In genomic region chr7:116145245-116145852, GRCh38 we compare ENCODE assay signal across 11 cellular contexts.
DNase-seq lines count a peak whose midpoint lies in the region; ATAC-seq lines count a peak whose summit lies in the region.
"Had no signal": no experiment of that assay in that cellular context is flagged by ENCODE, and none has a peak within 500 bp of the region (broad histone marks: within the 10 kb centered on the region; RNA-seq: fewer than 3 reads in every experiment).

No MANE protein-coding gene starts in this region.

- no peaks in the 10 kb centered on the region for H3K9me3 ChIP-seq in neuronal stem cell (replicated peaks in 1 of 2; ENCODE audit: control insufficient read depth in 2 of 2, insufficient read depth in 1 of 2, low read depth in 1 of 2, low read length in 2 of 2)
- H3K9me3 ChIP-seq: SJSA1 had no signal

- no peak overlapping the region for H3K27ac ChIP-seq in neuronal stem cell (replicated peaks; ENCODE audit: low read length)
- H3K27ac ChIP-seq: SJSA1 had no signal

- no peak overlapping the region for H3K14ac ChIP-seq in neuronal stem cell (ENCODE audit: low read length)

- ATAC-seq in HG02610 (IDR thresholded peaks at IDR 0.05; ENCODE audit: unreplicated experiment) (peak; percentile 83), HG03521 (IDR thresholded peaks at IDR 0.05; ENCODE audit: unreplicated experiment) (peak; percentile 80), GM21367 (IDR thresholded peaks at IDR 0.05; ENCODE audit: unreplicated experiment) (no peak)

- peaks cover 18% of the 10 kb centered on the region for H3K9me3 Mint-ChIP-seq in activated CD4-positive, alpha-beta T cell treated with anti-CD3 and anti-CD28 coated beads, Interleukin-2, amount 10 ng/mL, durations not matched to agents 24 days and 14 days

- peaks cover 0 to 6% of the 10 kb centered on the region in 2 donors for H3K4me1 ChIP-seq in neuronal stem cell (ENCODE audit: control insufficient read depth in 2 of 2, insufficient read depth in 1 of 2, low read depth in 1 of 2, low read length in 2 of 2)
- H3K4me1 ChIP-seq: SJSA1 had no signal

- H3K4me1 Mint-ChIP-seq in activated CD4-positive, alpha-beta T cell treated with anti-CD3 and anti-CD28 coated beads, Interleukin-2, amount 10 ng/mL, durations not matched to agents 24 days and 14 days: peaks cover 44% of the 10 kb centered on the region

- peaks cover 3% of the 10 kb centered on the region for H3K36me3 Mint-ChIP-seq in activated CD4-positive, alpha-beta T cell treated with anti-CD3 and anti-CD28 coated beads, Interleukin-2, amount 10 ng/mL, durations not matched to agents 24 days and 14 days (ENCODE audit: low read depth)

- H2BK12ac ChIP-seq in neuronal stem cell (ENCODE audit: low read length): no peak overlapping the region

- intact Hi-C loops in activated CD4-positive, alpha-beta T cell treated with anti-CD3 and anti-CD28 coated beads, Interleukin-2, amount 10 ng/mL, durations not matched to agents 24 days and 14 days (cut with micrococcal nuclease): loop anchor here (2.0 to 5.0 kb wide), 2 partner anchors 65 to 442 kb away; partner anchors contain the start of gene TES

- peak; percentile 76 for DNase-seq in activated CD4-positive, alpha-beta T cell treated with anti-CD3 and anti-CD28 coated beads, Interleukin-2, amount 10 ng/mL, durations not matched to agents 24 days and 14 days
- DNase-seq in activated CD4-positive, alpha-beta T cell treated with anti-CD3 and anti-CD28 coated beads for 1 hour: no peak
- no peak for DNase-seq in neuronal stem cell (ENCODE audit: low spot score)
- no peak for DNase-seq in NAMALWA (ENCODE audit: low spot score)
- DNase-seq in NCI-H226: no peak
- DNase-seq: erythroblast, retina had no signal

- no peak overlapping the region for H2BK15ac ChIP-seq in neuronal stem cell (ENCODE audit: low read length)

- no peak overlapping the region for H3K18ac ChIP-seq in neuronal stem cell (ENCODE audit: low read length)

- no peak overlapping the region for H3K4me2 ChIP-seq in neuronal stem cell (ENCODE audit: insufficient read depth, low read length, poor library complexity, severe bottlenecking)

- no peak overlapping the region for H3K23ac ChIP-seq in neuronal stem cell (ENCODE audit: low read depth, low read length, poor library complexity)

- peak overlapping the region; percentile 45 for H2AFZ ChIP-seq in neuronal stem cell (ENCODE audit: low read length)

- no peak overlapping the region for H4K8ac ChIP-seq in neuronal stem cell (ENCODE audit: low read depth, low read length)

- no peak overlapping the region for H4K91ac ChIP-seq in neuronal stem cell (ENCODE audit: low read depth, low read length, poor library complexity)

- no peak overlapping the region for H2BK5ac ChIP-seq in neuronal stem cell (ENCODE audit: low read length)

- H3K27me3 ChIP-seq in neuronal stem cell (ENCODE audit: control insufficient read depth in 3 of 3, insufficient read depth in 3 of 3, low read depth in 1 of 3, low read length in 3 of 3): no peaks in the 10 kb centered on the region
- H3K27me3 ChIP-seq: SJSA1 had no signal

- H3K9ac ChIP-seq in neuronal stem cell (ENCODE audit: low read depth, low read length, poor library complexity): no peak overlapping the region

- peaks cover 7% of the 10 kb centered on the region for H3K27me3 Mint-ChIP-seq in activated CD4-positive, alpha-beta T cell treated with anti-CD3 and anti-CD28 coated beads, Interleukin-2, amount 10 ng/mL, durations not matched to agents 24 days and 14 days

- H2BK120ac ChIP-seq in neuronal stem cell (ENCODE audit: low read depth, low read length): no peak overlapping the region

- peak overlapping the region; percentile 44 for H3K4me3 Mint-ChIP-seq in activated CD4-positive, alpha-beta T cell treated with anti-CD3 and anti-CD28 coated beads, Interleukin-2, amount 10 ng/mL, durations not matched to agents 24 days and 14 days

- H3K4ac ChIP-seq in neuronal stem cell (ENCODE audit: low read length): no peak overlapping the region

- H3K4me3 ChIP-seq in neuronal stem cell (ENCODE audit: low read length in 2 of 2): no peak overlapping the region
- H3K4me3 ChIP-seq: SJSA1 had no signal

- H3K36me3 ChIP-seq in neuronal stem cell (replicated peaks in 1 of 2; ENCODE audit: control insufficient read depth in 2 of 2, insufficient read depth in 2 of 2, low read length in 2 of 2): no peaks in the 10 kb centered on the region
- H3K36me3 ChIP-seq: SJSA1 had no signal

- no peak overlapping the region for H2AK5ac ChIP-seq in neuronal stem cell (ENCODE audit: low read depth, low read length)

- no peaks in the 10 kb centered on the region for H3K79me1 ChIP-seq in neuronal stem cell (ENCODE audit: low read depth, low read length)

- no CpG with 5 or more reads among the region's 2 CpGs for WGBS in neuronal stem cell (ENCODE audit: extremely low coverage in 2 of 2, insufficient read length in 2 of 2, insufficient replicate concordance in 1 of 2), 2 donors

- peak overlapping the region; percentile 77 for H3K27ac Mint-ChIP-seq in activated CD4-positive, alpha-beta T cell treated with anti-CD3 and anti-CD28 coated beads, Interleukin-2, amount 10 ng/mL, durations not matched to agents 24 days and 14 days
